ENCODE assay signal across 9 cellular contexts in the genomic region with DNA sequence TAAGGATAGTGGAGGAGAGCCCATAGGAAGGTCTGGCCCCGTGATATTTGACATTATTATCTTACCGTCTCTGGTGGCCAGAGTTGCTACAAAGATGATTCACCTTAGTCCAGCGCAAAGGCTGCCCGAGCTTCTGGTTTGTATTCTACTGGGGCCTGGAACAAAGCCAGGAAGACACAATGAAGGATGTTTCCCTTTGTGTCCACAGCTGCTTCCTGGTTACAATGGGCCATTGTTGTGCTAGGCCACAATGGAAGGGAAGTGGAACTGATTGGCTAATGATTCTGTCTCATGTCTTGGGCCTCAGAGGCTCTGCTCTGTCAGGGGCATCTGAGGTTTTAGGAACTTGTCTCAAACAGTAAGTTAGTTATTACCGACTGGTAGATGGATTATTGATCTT.
A peak's percentile ranks its signal among the peaks of the same experiment; 100 is the strongest.
DNase-seq lines count a peak whose midpoint lies in the region; ATAC-seq and TF ChIP-seq lines count a peak whose summit lies in the region.
"Had no signal": no experiment of that assay in that cellular context is flagged by ENCODE, and none has a peak within 500 bp of the region (broad histone marks: within the 10 kb centered on the region; RNA-seq: fewer than 3 reads in every experiment).

No MANE protein-coding gene starts in this region.

- H3K4me3 ChIP-seq in foreskin fibroblast (ENCODE audit: low read depth in 1 of 2, low read length in 2 of 2), result no peak overlapping the region
- H3K4me3 ChIP-seq: cardiac muscle cell had no signal

- no peaks in the 10 kb centered on the region for H3K9me3 ChIP-seq in T-helper 17 cell (ENCODE audit: control insufficient read depth, low read length, poor library complexity, severe bottlenecking)

- no peaks in the 10 kb centered on the region for H3K27me3 Mint-ChIP-seq in T-helper 17 cell

- in situ Hi-C loops in GM13977 (cut with MboI; ENCODE audit: low pct_unique_long_range_greater_than_20kb, low sequenced_read_pairs, unreplicated experiment), result no loop called here

- no peak overlapping the region for H3K27ac Mint-ChIP-seq in T-helper 17 cell

- TF ChIP-seq CTCF in foreskin fibroblast (IDR thresholded peaks at IDR 0.05; ENCODE audit: low read depth, low read length) (no peak), GM13977 (IDR thresholded peaks at IDR 0.05; ENCODE audit: extremely low read depth, insufficient read depth, missing control alignments) (no peak)

- DNase-seq in T-helper 17 cell, result no peak
- peak; percentile 3 for DNase-seq in iris pigment epithelial cell (ENCODE audit: low read depth)
- no peak for DNase-seq in foreskin fibroblast
- no peak for DNase-seq in stimulated activated CD4-positive, alpha-beta T cell treated with anti-CD3 and anti-CD28 coated beads, Interleukin-4, amount 100 ng/mL, for 1 hour
- no peak for DNase-seq in amniotic stem cell (lab: John Stamatoyannopoulos, UW)
- no peak for DNase-seq in GM13977 (ENCODE audit: low spot score)

- H3K4me3 Mint-ChIP-seq in T-helper 17 cell, result no peak overlapping the region

- no peaks in the 10 kb centered on the region for H3K4me1 Mint-ChIP-seq in T-helper 17 cell

- H3K36me3 Mint-ChIP-seq in T-helper 17 cell (ENCODE audit: low read depth), result no peaks in the 10 kb centered on the region

- peak; percentile 90 for ATAC-seq in GM19043 (IDR thresholded peaks at IDR 0.05; ENCODE audit: low read depth, unreplicated experiment)
- peak; percentile 87 for ATAC-seq in HG03432 (IDR thresholded peaks at IDR 0.05; ENCODE audit: unreplicated experiment)
- peak; percentile 35 for ATAC-seq in T-helper 17 cell

Comparison
In these comparisons a context has a peak if more than half of its experiments do, and no peak if none do; other contexts are left out.
1. ATAC-seq: peak in every context shown above with its lines; median percentile 90 in GM19043; 87 in HG03432; 35 in T-helper 17 cell.